1 cellular context compared by ENCODE assay signal in the genomic region with DNA sequence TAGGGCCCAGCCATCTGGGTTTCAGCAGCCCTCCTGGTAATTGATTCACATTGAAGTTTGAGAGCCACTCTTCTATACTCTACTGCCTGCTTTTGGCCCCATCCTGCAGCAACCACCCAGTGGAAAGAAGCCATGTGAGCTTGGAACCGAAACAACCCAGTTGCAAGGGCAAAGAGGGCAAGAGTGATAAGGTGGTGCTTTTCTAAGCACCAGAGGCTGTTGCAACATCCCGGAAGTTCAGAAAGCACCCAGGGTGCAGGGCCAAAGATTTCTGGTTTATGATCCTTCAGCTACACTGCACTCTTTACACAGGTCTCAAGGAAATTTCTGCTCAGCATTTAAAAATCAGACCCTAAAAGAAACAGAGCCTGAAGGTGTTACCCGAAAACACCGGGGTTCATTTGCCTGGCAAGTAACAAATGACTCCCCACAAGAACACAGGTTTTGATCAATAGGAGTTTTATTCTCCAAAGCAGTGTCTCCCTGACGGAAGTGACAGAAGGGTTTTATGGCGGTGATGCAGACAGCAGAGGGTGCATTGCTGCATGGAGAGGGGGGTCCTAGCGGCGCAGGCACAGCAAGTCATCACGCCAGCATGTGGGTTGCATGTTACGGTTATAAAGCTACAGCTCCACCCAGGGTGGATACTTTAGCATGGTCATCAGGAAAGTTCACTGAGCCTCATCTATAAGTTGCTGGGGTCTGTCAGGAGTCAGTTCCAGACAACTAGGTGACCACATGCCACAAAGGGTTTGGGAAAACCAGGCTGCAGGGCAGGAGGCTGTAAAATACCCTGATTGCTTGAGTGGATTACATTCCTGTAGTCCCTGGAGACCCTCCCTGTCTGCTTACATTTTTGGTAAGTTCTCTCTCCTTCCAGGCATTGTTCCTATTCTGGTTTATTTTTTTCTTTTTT.
A peak's percentile ranks its signal among the peaks of the same experiment; 100 is the strongest.
TF ChIP-seq lines count a peak whose summit lies in the region.

No MANE protein-coding gene starts in this region.

TF ChIP-seq in HepG2, 621 proteins besides CTCF, POLR2A, EP300 and RAD21 (continues in another document):
- TF ChIP-seq ZNF230 (CRISPR knock-in tag; IDR thresholded peaks at IDR 0.05) (no peak), ZC3H4 (CRISPR knock-in tag; IDR thresholded peaks at IDR 0.05; ENCODE audit: borderline replicate concordance) (no peak), ZFAT (CRISPR knock-in tag; conservative IDR thresholded peaks at IDR 0.05) (no peak), ARNT (IDR thresholded peaks at IDR 0.05) (no peak), ATF7 (IDR thresholded peaks at IDR 0.05) (no peak), ATF7 (CRISPR knock-in tag; IDR thresholded peaks at IDR 0.05) (no peak), SOX5 (CRISPR knock-in tag; IDR thresholded peaks at IDR 0.05; ENCODE audit: borderline replicate concordance) (peak; percentile 41; the same call in 1 of the 2 replicates), ZNF607 (CRISPR knock-in tag; IDR thresholded peaks at IDR 0.05; ENCODE audit: borderline replicate concordance) (no peak), ZNF891 (CRISPR knock-in tag; IDR thresholded peaks at IDR 0.05) (no peak), ZBTB10 (CRISPR knock-in tag; IDR thresholded peaks at IDR 0.05; ENCODE audit: borderline replicate concordance) (no peak), HNF4A (CRISPR knock-in tag; IDR thresholded peaks at IDR 0.05) (peak; percentile 83), MIER2 (CRISPR knock-in tag; IDR thresholded peaks at IDR 0.05) (no peak), ZMYM4 (CRISPR knock-in tag; IDR thresholded peaks at IDR 0.05) (peak; percentile 66), U2AF1 (optimal IDR thresholded peaks at IDR 0.05; ENCODE audit: low read depth, low read length) (no peak), ETV6 (CRISPR knock-in tag; conservative IDR thresholded peaks at IDR 0.05) (no peak), ZNF12 (CRISPR knock-in tag; IDR thresholded peaks at IDR 0.05) (no peak), KLF13 (CRISPR knock-in tag; IDR thresholded peaks at IDR 0.05) (no peak), ZNF746 (CRISPR knock-in tag; IDR thresholded peaks at IDR 0.05) (peak; percentile 61; the same call in 1 of the 2 replicates), HOXA5 (CRISPR knock-in tag; IDR thresholded peaks at IDR 0.05) (no peak), TFDP2 (CRISPR knock-in tag; IDR thresholded peaks at IDR 0.05) (no peak; the same call in 1 of the 2 replicates), TFE3 (CRISPR knock-in tag; IDR thresholded peaks at IDR 0.05) (no peak), PCBP2 (optimal IDR thresholded peaks at IDR 0.05; ENCODE audit: low read depth, low read length, poor library complexity, severe bottlenecking) (no peak), RFX1 (IDR thresholded peaks at IDR 0.05) (no peak), CHCHD3 (CRISPR knock-in tag; IDR thresholded peaks at IDR 0.05) (no peak), MTA3 (CRISPR knock-in tag; IDR thresholded peaks at IDR 0.05) (no peak), ZNF367 (CRISPR knock-in tag; IDR thresholded peaks at IDR 0.05; ENCODE audit: borderline replicate concordance) (no peak), ZBTB34 (CRISPR knock-in tag; IDR thresholded peaks at IDR 0.05) (no peak), ZNF33B (CRISPR knock-in tag; IDR thresholded peaks at IDR 0.05) (no peak), KMT2A (CRISPR knock-in tag; IDR thresholded peaks at IDR 0.05) (no peak), RELA (CRISPR knock-in tag; IDR thresholded peaks at IDR 0.05) (no peak), NFE2L1 (CRISPR knock-in tag; IDR thresholded peaks at IDR 0.05; ENCODE audit: borderline replicate concordance) (no peak), SPEN (CRISPR knock-in tag; IDR thresholded peaks at IDR 0.05; ENCODE audit: low read depth) (no peak), ZNF839 (CRISPR knock-in tag; IDR thresholded peaks at IDR 0.05; ENCODE audit: borderline replicate concordance) (no peak), PHF5A (CRISPR knock-in tag; IDR thresholded peaks at IDR 0.05; ENCODE audit: low read depth, unreplicated experiment) (no peak)
- TF ChIP-seq, protein P1, sequence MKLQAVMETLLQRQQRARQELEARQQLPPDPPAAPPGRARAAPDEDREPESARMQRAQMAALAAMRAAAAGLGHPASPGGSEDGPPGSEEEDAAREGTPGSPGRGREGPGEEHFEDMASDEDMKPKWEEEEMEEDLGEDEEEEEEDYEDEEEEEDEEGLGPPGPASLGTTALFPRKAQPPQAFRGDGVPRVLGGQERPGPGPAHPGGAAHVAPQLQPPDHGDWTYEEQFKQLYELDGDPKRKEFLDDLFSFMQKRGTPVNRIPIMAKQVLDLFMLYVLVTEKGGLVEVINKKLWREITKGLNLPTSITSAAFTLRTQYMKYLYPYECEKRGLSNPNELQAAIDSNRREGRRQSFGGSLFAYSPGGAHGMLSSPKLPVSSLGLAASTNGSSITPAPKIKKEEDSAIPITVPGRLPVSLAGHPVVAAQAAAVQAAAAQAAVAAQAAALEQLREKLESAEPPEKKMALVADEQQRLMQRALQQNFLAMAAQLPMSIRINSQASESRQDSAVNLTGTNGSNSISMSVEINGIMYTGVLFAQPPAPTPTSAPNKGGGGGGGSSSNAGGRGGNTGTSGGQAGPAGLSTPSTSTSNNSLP (IDR thresholded peaks at IDR 0.05; ENCODE audit: low read depth, low read length), result no peak
- TF ChIP-seq, protein P2, sequence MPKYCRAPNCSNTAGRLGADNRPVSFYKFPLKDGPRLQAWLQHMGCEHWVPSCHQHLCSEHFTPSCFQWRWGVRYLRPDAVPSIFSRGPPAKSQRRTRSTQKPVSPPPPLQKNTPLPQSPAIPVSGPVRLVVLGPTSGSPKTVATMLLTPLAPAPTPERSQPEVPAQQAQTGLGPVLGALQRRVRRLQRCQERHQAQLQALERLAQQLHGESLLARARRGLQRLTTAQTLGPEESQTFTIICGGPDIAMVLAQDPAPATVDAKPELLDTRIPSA (CRISPR knock-in tag; IDR thresholded peaks at IDR 0.05; ENCODE audit: borderline replicate concordance), result no peak
- TF ChIP-seq, protein P3, sequence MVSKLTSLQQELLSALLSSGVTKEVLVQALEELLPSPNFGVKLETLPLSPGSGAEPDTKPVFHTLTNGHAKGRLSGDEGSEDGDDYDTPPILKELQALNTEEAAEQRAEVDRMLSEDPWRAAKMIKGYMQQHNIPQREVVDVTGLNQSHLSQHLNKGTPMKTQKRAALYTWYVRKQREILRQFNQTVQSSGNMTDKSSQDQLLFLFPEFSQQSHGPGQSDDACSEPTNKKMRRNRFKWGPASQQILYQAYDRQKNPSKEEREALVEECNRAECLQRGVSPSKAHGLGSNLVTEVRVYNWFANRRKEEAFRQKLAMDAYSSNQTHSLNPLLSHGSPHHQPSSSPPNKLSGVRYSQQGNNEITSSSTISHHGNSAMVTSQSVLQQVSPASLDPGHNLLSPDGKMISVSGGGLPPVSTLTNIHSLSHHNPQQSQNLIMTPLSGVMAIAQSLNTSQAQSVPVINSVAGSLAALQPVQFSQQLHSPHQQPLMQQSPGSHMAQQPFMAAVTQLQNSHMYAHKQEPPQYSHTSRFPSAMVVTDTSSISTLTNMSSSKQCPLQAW (CRISPR knock-in tag; IDR thresholded peaks at IDR 0.05), result 0 out of 2 replicates have a peak, but pooled peaks have one; percentile 50
- TF ChIP-seq, protein P4, sequence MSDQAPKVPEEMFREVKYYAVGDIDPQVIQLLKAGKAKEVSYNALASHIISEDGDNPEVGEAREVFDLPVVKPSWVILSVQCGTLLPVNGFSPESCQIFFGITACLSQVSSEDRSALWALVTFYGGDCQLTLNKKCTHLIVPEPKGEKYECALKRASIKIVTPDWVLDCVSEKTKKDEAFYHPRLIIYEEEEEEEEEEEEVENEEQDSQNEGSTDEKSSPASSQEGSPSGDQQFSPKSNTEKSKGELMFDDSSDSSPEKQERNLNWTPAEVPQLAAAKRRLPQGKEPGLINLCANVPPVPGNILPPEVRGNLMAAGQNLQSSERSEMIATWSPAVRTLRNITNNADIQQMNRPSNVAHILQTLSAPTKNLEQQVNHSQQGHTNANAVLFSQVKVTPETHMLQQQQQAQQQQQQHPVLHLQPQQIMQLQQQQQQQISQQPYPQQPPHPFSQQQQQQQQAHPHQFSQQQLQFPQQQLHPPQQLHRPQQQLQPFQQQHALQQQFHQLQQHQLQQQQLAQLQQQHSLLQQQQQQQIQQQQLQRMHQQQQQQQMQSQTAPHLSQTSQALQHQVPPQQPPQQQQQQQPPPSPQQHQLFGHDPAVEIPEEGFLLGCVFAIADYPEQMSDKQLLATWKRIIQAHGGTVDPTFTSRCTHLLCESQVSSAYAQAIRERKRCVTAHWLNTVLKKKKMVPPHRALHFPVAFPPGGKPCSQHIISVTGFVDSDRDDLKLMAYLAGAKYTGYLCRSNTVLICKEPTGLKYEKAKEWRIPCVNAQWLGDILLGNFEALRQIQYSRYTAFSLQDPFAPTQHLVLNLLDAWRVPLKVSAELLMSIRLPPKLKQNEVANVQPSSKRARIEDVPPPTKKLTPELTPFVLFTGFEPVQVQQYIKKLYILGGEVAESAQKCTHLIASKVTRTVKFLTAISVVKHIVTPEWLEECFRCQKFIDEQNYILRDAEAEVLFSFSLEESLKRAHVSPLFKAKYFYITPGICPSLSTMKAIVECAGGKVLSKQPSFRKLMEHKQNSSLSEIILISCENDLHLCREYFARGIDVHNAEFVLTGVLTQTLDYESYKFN (CRISPR knock-in tag; conservative IDR thresholded peaks at IDR 0.05), result peak; percentile 58
- TF ChIP-seq, protein P5, sequence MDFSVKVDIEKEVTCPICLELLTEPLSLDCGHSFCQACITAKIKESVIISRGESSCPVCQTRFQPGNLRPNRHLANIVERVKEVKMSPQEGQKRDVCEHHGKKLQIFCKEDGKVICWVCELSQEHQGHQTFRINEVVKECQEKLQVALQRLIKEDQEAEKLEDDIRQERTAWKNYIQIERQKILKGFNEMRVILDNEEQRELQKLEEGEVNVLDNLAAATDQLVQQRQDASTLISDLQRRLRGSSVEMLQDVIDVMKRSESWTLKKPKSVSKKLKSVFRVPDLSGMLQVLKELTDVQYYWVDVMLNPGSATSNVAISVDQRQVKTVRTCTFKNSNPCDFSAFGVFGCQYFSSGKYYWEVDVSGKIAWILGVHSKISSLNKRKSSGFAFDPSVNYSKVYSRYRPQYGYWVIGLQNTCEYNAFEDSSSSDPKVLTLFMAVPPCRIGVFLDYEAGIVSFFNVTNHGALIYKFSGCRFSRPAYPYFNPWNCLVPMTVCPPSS (IDR thresholded peaks at IDR 0.05), result no peak
